1 cellular context compared by ENCODE assay signal in the genomic region with DNA sequence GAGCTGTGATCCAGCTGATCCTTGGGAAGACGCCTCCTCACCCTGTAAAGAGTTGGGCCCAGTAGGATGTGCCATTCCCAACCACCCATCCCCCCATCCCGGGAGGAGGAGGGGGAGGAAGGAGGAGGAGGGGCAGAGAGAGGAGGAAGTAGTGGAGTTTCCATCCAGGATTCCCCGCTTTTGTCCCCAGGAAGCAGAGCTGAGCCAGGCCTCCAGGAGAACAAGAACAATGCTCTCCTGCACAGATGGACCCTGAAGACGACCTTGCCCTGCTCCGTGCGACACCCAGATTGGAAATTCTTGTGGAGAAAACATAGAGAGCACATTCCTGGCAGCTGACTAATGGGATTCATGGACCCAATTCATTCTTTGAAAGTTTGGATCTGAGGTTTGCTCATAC.
A peak's percentile ranks its signal among the peaks of the same experiment; 100 is the strongest.
TF ChIP-seq lines count a peak whose summit lies in the region.

No MANE protein-coding gene starts in this region.

TF ChIP-seq in H1, 55 proteins besides CTCF, POLR2A, EP300 and RAD21:
- TF ChIP-seq GABPA (IDR thresholded peaks at IDR 0.05; ENCODE audit: borderline replicate concordance, insufficient read depth, low read length) (no peak), POLR2AphosphoS5 (IDR thresholded peaks at IDR 0.05; ENCODE audit: low read depth, low read length) (no peak), RNF2 (IDR thresholded peaks at IDR 0.05; ENCODE audit: borderline replicate concordance, low read depth, low read length, missing control alignments, poor library complexity, severe bottlenecking) (no peak), RXRA (IDR thresholded peaks at IDR 0.05; ENCODE audit: insufficient read depth, low read depth, low read length) (no peak), TAF1 (IDR thresholded peaks at IDR 0.05; ENCODE audit: low read depth, low read length) (no peak), RBBP5 (IDR thresholded peaks at IDR 0.05; ENCODE audit: borderline replicate concordance, low read depth, low read length) (no peak), CHD2 (IDR thresholded peaks at IDR 0.05; ENCODE audit: low read length) (peak; percentile 45; the same call in 1 of the 2 replicates), KDM1A (IDR thresholded peaks at IDR 0.05; ENCODE audit: borderline replicate concordance, low read length) (0 out of 2 replicates have a peak, but pooled peaks have one; percentile 27), EGR1 (IDR thresholded peaks at IDR 0.05; ENCODE audit: borderline replicate concordance, low read depth, low read length) (peak; percentile 44; the same call in 1 of the 2 replicates), CHD1 (IDR thresholded peaks at IDR 0.05; ENCODE audit: low read depth, low read length) (no peak), POU5F1 (IDR thresholded peaks at IDR 0.05; ENCODE audit: low read depth, low read length) (no peak), CBX8 (IDR thresholded peaks at IDR 0.05; ENCODE audit: borderline replicate concordance, low read depth, low read length) (no peak), RFX5 (IDR thresholded peaks at IDR 0.05; ENCODE audit: borderline replicate concordance, low read depth, low read length) (no peak), SP1 (IDR thresholded peaks at IDR 0.05; ENCODE audit: low read depth, low read length) (peak; percentile 26; the same call in 1 of the 2 replicates), ASH2L (IDR thresholded peaks at IDR 0.05; ENCODE audit: low read length) (no peak)
- TF ChIP-seq, protein P1, sequence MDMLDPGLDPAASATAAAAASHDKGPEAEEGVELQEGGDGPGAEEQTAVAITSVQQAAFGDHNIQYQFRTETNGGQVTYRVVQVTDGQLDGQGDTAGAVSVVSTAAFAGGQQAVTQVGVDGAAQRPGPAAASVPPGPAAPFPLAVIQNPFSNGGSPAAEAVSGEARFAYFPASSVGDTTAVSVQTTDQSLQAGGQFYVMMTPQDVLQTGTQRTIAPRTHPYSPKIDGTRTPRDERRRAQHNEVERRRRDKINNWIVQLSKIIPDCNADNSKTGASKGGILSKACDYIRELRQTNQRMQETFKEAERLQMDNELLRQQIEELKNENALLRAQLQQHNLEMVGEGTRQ (IDR thresholded peaks at IDR 0.05; ENCODE audit: low read length) = no peak
